In the genomic region with DNA sequence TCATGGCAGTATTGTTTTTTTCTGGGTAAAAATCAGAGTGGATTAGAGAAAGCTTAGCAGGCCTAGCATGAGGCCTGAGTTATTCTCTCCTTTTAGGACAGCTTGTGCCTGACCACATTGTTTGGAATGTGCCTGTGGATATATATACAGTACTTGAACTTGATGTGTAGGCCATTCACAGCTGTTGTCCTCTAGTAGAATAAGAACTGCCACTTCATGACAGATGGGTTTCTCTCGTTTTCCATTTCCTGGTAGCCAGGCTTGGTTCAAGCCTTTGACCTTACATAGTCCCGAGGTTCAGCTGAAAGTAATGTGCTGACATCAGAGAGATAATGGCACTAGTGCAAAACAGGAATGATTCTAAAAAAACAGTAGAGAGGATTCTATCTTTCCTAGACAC, we compare ENCODE assay signal across 13 cellular contexts.
DNase-seq lines count a peak whose midpoint lies in the region; ATAC-seq and TF ChIP-seq lines count a peak whose summit lies in the region.
"Had no signal": no experiment of that assay in that cellular context is flagged by ENCODE, and none has a peak within 500 bp of the region (broad histone marks: within the 10 kb centered on the region; RNA-seq: fewer than 3 reads in every experiment).

No MANE protein-coding gene starts in this region.

- H3K27me3 Mint-ChIP-seq in activated naive CD4-positive, alpha-beta T cell treated with anti-CD3 and anti-CD28 coated beads, Interleukin-2, amount 10 ng/mL, durations not matched to agents 7 days and 5 days = no peaks in the 10 kb centered on the region
- H3K27me3 Mint-ChIP-seq: naive thymus-derived CD8-positive, alpha-beta T cell had no signal

- no peak for TF ChIP-seq CTCF in AG10803 (conservative IDR thresholded peaks at IDR 0.05; ENCODE audit: low read length)
- TF ChIP-seq CTCF in astrocyte of the spinal cord (IDR thresholded peaks at IDR 0.05; ENCODE audit: low read depth, low read length) = no peak
- TF ChIP-seq CTCF in lung (IDR thresholded peaks at IDR 0.05; ENCODE audit: control extremely low read depth, extremely low read depth) = no peak

- H3K27ac Mint-ChIP-seq in activated naive CD4-positive, alpha-beta T cell treated with anti-CD3 and anti-CD28 coated beads, Interleukin-2, amount 10 ng/mL, durations not matched to agents 7 days and 5 days = no peak overlapping the region
- H3K27ac Mint-ChIP-seq: naive thymus-derived CD8-positive, alpha-beta T cell had no signal

- peaks cover 2 to 13% of the 10 kb centered on the region in 2 donors for H3K4me1 ChIP-seq in lung (ENCODE audit: control insufficient read depth in 2 of 2, insufficient read depth in 2 of 2, low read length in 2 of 2)
- H3K4me1 ChIP-seq: thyroid gland had no signal

- no peak overlapping the region for H3K4me3 Mint-ChIP-seq in activated naive CD4-positive, alpha-beta T cell treated with anti-CD3 and anti-CD28 coated beads, Interleukin-2, amount 10 ng/mL, durations not matched to agents 7 days and 5 days
- H3K4me3 Mint-ChIP-seq: naive thymus-derived CD8-positive, alpha-beta T cell had no signal

- H3K4me1 Mint-ChIP-seq in activated naive CD4-positive, alpha-beta T cell treated with anti-CD3 and anti-CD28 coated beads, Interleukin-2, amount 10 ng/mL, durations not matched to agents 7 days and 5 days = no peaks in the 10 kb centered on the region

- no peaks in the 10 kb centered on the region for H3K9me3 Mint-ChIP-seq in activated naive CD4-positive, alpha-beta T cell treated with anti-CD3 and anti-CD28 coated beads, Interleukin-2, amount 10 ng/mL, durations not matched to agents 7 days and 5 days
- H3K9me3 Mint-ChIP-seq: naive thymus-derived CD8-positive, alpha-beta T cell had no signal

- H3K27me3 ChIP-seq in lung (ENCODE audit: control insufficient read depth, insufficient read depth) = no peaks in the 10 kb centered on the region
- H3K27me3 ChIP-seq: thyroid gland had no signal

- CTCF ChIA-PET in activated naive CD4-positive, alpha-beta T cell treated with anti-CD3 and anti-CD28 coated beads, Interleukin-2, amount 10 ng/mL, durations not matched to agents 7 days and 5 days (lab: Charles Lee) = no interaction called here

- ATAC-seq in lung (ENCODE audit: insufficient read depth, low FRiP score) (peak; percentile 13), GM18868 (IDR thresholded peaks at IDR 0.05; ENCODE audit: unreplicated experiment) (no peak), HG03039 (IDR thresholded peaks at IDR 0.05; ENCODE audit: unreplicated experiment) (no peak)
- ATAC-seq: naive thymus-derived CD8-positive, alpha-beta T cell had no signal

- H3K36me3 Mint-ChIP-seq in activated naive CD4-positive, alpha-beta T cell treated with anti-CD3 and anti-CD28 coated beads, Interleukin-2, amount 10 ng/mL, durations not matched to agents 7 days and 5 days = no peaks in the 10 kb centered on the region
- H3K36me3 Mint-ChIP-seq: naive thymus-derived CD8-positive, alpha-beta T cell had no signal

- DNase-seq in AG10803 (ENCODE audit: low read depth) (peak; percentile 71), NCI-H146 (lab: John Stamatoyannopoulos, UW) (peak; percentile 46), astrocyte of the spinal cord (ENCODE audit: low read depth, low spot score) (peak; percentile 76), lung (ENCODE audit: low spot score) (no peak)
- no peak for DNase-seq in activated naive CD4-positive, alpha-beta T cell treated with anti-CD3 and anti-CD28 coated beads, Interleukin-2, amount 10 ng/mL, durations not matched to agents 7 days and 5 days
- no peak for DNase-seq in effector CD4-positive, alpha-beta T cell
- DNase-seq: head of caudate nucleus; naive thymus-derived CD8-positive, alpha-beta T cell; stimulated activated CD4-positive, alpha-beta T cell treated with anti-CD3 and anti-CD28 coated beads, Interleukin-4, amount 100 ng/mL, for 24 hours; thyroid gland had no signal

- H3K27ac ChIP-seq in lung (ENCODE audit: low read depth in 1 of 2, low read length in 1 of 2) = no peak overlapping the region
- H3K27ac ChIP-seq: C4-2B, thyroid gland had no signal

- H3K36me3 ChIP-seq in lung (ENCODE audit: control insufficient read depth in 2 of 2, insufficient read depth in 2 of 2, low read length in 2 of 2) = no peaks in the 10 kb centered on the region
- H3K36me3 ChIP-seq: thyroid gland had no signal

- in situ Hi-C loops in astrocyte of the spinal cord (cut with HindIII; ENCODE audit: low sequenced_read_pairs) = no loop called here

- WGBS in lung, 2 donors = 49 to 58% methylated on average over 2 of the region's 2 CpGs

- H3K9me3 ChIP-seq in lung (ENCODE audit: control insufficient read depth in 2 of 2, insufficient read depth in 1 of 2, low read length in 1 of 2) = peaks cover 0 to 2% of the 10 kb centered on the region in 2 donors
- H3K9me3 ChIP-seq: thyroid gland had no signal

- H3K4me3 ChIP-seq in AG10803 (ENCODE audit: low read length) (no peak overlapping the region), astrocyte of the spinal cord (ENCODE audit: low read depth, low read length) (no peak overlapping the region), lung (no peak overlapping the region)
- H3K4me3 ChIP-seq: thyroid gland had no signal

Comparison
In these comparisons a context has a peak if more than half of its experiments do, and no peak if none do; other contexts are left out.
1. DNase-seq: peak in AG10803 (single experiment), NCI-H146 (single experiment) and astrocyte of the spinal cord (single experiment); none in lung (single experiment), activated naive CD4-positive, alpha-beta T cell treated with anti-CD3 and anti-CD28 coated beads, Interleukin-2, amount 10 ng/mL, durations not matched to agents 7 days and 5 days (single experiment) and effector CD4-positive, alpha-beta T cell (single experiment).